25 cellular contexts compared by ENCODE assay signal in the genomic region with DNA sequence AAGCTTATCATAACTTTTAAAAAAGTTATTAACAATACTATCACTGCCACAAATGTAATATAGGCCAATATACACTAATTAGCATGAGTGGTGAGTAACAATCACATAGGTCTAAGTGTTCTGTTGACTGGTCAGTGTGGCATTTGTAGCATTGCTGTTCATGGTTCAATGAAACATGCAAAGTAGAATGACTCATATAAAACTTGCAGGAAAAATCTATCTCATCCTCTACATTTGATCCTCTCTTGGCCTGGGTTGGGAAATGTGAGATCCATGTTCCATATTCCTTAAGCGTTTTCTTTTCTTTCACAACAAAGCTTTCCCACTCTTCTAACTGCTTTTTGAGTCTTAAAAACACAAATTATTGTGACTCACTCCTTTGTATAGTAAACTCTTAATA.
"Had no signal": no experiment of that assay in that cellular context is flagged by ENCODE, and none has a peak within 500 bp of the region (broad histone marks: within the 10 kb centered on the region; RNA-seq: fewer than 3 reads in every experiment).

No MANE protein-coding gene starts in this region.

- DNase-seq: activated CD4-positive, alpha-beta T cell treated with anti-CD3 and anti-CD28 coated beads for 48 hours; activated CD4-positive, alpha-beta T cell treated with anti-CD3 and anti-CD28 coated beads, Interleukin-2, amount 50 U/mL, for 4 hours; activated CD4-positive, CD25-positive, alpha-beta regulatory T cell treated with anti-CD3 and anti-CD28 coated beads, Interleukin-2, amount 50 U/mL, for 72 hours; activated CD8-positive, alpha-beta memory T cell treated with anti-CD3 and anti-CD28 coated beads, Interleukin-2, amount 50 U/mL, for 48 hours; activated CD8-positive, alpha-beta T cell treated with anti-CD3 and anti-CD28 coated beads, Interleukin-2, amount 10 ng/mL, durations not matched to agents 7 days and 5 days; activated naive CD4-positive, alpha-beta T cell; activated T-cell treated with anti-CD3 and anti-CD28 coated beads, Interleukin-2, amount 50 U/mL, for 1 hour; aorta; body of pancreas; IMR-90; Kasumi-1; KBM-7; NCI-H1048; NCI-H2029; NCI-H2107; NCI-H2171 treated with DMSO at 0.1 percent for 48 hours; NCI-H345; NCI-H510A; NCI-H526 treated with DMSO at 0.1 percent for 48 hours; NCI-H82; OCI-M1; RPMI8226; SJCRH30; SK-N-SH; T-helper 1 cell had no signal

- H3K4me3 ChIP-seq: body of pancreas, SJCRH30 had no signal

- H3K4me1 ChIP-seq: body of pancreas, SJCRH30 had no signal

- H3K36me3 ChIP-seq: SJCRH30 had no signal

- H3K9me3 ChIP-seq: body of pancreas, SJCRH30, SK-N-SH had no signal

- H3K27me3 ChIP-seq: body of pancreas, SJCRH30 had no signal

- H3K27ac ChIP-seq: body of pancreas, SJCRH30 had no signal
